24 cellular contexts compared by ENCODE assay signal in the genomic region with DNA sequence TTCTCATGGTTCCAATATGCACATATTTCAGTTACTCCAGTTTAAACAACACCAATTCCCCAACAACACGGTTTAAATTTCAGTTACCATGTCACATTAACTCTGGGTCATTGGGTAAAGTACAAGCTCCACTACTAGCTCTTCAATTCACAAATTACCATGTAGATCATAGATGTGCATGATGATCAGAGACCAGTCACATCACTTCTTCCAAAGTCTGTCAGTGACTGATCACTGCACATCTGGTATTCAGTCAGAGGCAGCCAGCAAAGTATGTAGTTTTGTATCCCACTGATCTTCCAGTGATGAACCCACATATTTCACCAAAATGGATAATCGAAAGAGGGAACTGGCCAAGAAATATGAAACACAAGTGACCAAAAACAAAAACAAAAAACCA.
"Had no signal": no experiment of that assay in that cellular context is flagged by ENCODE, and none has a peak within 500 bp of the region (broad histone marks: within the 10 kb centered on the region; RNA-seq: fewer than 3 reads in every experiment).

No MANE protein-coding gene starts in this region.

- FAIRE-seq: astrocyte had no signal

- H3K27ac Mint-ChIP-seq: activated CD8-positive, alpha-beta T cell treated with anti-CD3 and anti-CD28 coated beads, Interleukin-2, amount 10 ng/mL, durations not matched to agents 7 days and 5 days; IgD-negative memory B cell had no signal

- H3K36me3 Mint-ChIP-seq: IgD-negative memory B cell had no signal

- H3K27me3 Mint-ChIP-seq: IgD-negative memory B cell had no signal

- DNase-seq: activated CD4-positive, alpha-beta T cell treated with anti-CD3 and anti-CD28 coated beads for 1 hour; activated CD4-positive, CD25-positive, alpha-beta regulatory T cell; activated CD8-positive, alpha-beta T cell treated with anti-CD3 and anti-CD28 coated beads, Interleukin-2, amount 10 ng/mL, durations not matched to agents 7 days and 5 days; activated effector memory CD4-positive, alpha-beta T cell treated with Interleukin-2 at 50 U/mL for 16 hours; adrenal gland; body of pancreas; KG1; MM.1S; MV-4-11; NCI-H1092; NCI-H1436 treated with DMSO at 0.1 percent for 48 hours; NCI-H1694 treated with DMSO at 0.1 percent for 48 hours; NCI-H2029; NCI-H345; NCI-H524 treated with DMSO at 0.1 percent for 48 hours; SHP77; SJCRH30; T1000; WERI-Rb-1 had no signal

- H3K27ac ChIP-seq: adrenal gland, body of pancreas, breast epithelium, coronary artery, SJCRH30, SK-N-MC, WERI-Rb-1 had no signal

- H3K9me3 ChIP-seq: adrenal gland, body of pancreas, breast epithelium, SJCRH30 had no signal

- H3K4me1 ChIP-seq: adrenal gland, breast epithelium, SJCRH30 had no signal

- H3K4me3 Mint-ChIP-seq: activated CD8-positive, alpha-beta T cell treated with anti-CD3 and anti-CD28 coated beads, Interleukin-2, amount 10 ng/mL, durations not matched to agents 7 days and 5 days; IgD-negative memory B cell had no signal

- H3K4me3 ChIP-seq: adrenal gland, body of pancreas, breast epithelium, coronary artery, SJCRH30, SK-N-MC had no signal

- H3K4me1 Mint-ChIP-seq: IgD-negative memory B cell had no signal

- H3K36me3 ChIP-seq: adrenal gland, breast epithelium, SJCRH30, WERI-Rb-1 had no signal
